ENCODE assay signal across 7 cellular contexts in genomic region chr7:73865738-73866445, GRCh38. TPM values are rescaled to one million over a fixed set of nuclear protein-coding genes. Genes with fewer than 3 reads are reported as not detected.
DNase-seq lines count a peak whose midpoint lies in the region; ATAC-seq, FAIRE-seq and TF ChIP-seq lines count a peak whose summit lies in the region.

No MANE protein-coding gene starts in this region.

- FAIRE-seq in frontal cortex (lab: Jason Lieb, UNC), result no peak

- DNase-seq in EL, result peak; percentile 66
- DNase-seq in HUDEP-2 (lab: John Stamatoyannopoulos, UW; ENCODE audit: unreplicated experiment in 76 of 76), result peak in 45 of 76 experiments; percentile 3 to 57 (median 30)
- peak; percentile 76 for DNase-seq in SW480 (ENCODE audit: low spot score)
- peak; percentile 52 to 71 for DNase-seq in frontal cortex (ENCODE audit: low spot score in 2 of 2)
- no peak for DNase-seq in retinal pigment epithelial cell (ENCODE audit: low read depth)
- DNase-seq in MG63, result no peak

- H3K27me3 ChIP-seq in MG63, result no peaks in the 10 kb centered on the region

- no peak overlapping the region for H3K4me3 ChIP-seq in retinal pigment epithelial cell (ENCODE audit: low read length)
- H3K4me3 ChIP-seq in MG63, result no peak overlapping the region

- no peaks in the 10 kb centered on the region for H3K9me3 ChIP-seq in MG63

- TF ChIP-seq CTCF in retinal pigment epithelial cell (conservative IDR thresholded peaks at IDR 0.05; ENCODE audit: low read depth, low read length), result peak; percentile 85

- no peaks in the 10 kb centered on the region for H3K36me3 ChIP-seq in MG63

- no peak for ATAC-seq in GM21447 (IDR thresholded peaks at IDR 0.05; ENCODE audit: unreplicated experiment)

RNA-seq across cellular contexts. Expression of gene TMEM270, which starts 4.9 kb away (rescaled TPM):
- not detected for total RNA-seq in frontal cortex
- not detected in 2 replicates for total RNA-seq in MG63 (2014; rRNA removed; shearing (Covaris generic); ENCODE audit: low replicate concordance)

RNA-seq across cellular contexts. Expression of gene METTL27, which starts 23.6 kb away (rescaled TPM):
- total RNA-seq in frontal cortex, result 0.41 TPM
- not detected in 2 replicates for total RNA-seq in MG63 (2014; rRNA removed; shearing (Covaris generic); ENCODE audit: low replicate concordance)

RNA-seq across cellular contexts. Expression of gene CLDN4, which starts 35.1 kb away (rescaled TPM):
- total RNA-seq in frontal cortex, result not detected
- total RNA-seq in MG63 (2014; rRNA removed; shearing (Covaris generic); ENCODE audit: low replicate concordance), result not detected in 2 replicates

Comparison
In these comparisons a context has a peak if more than half of its experiments do, and no peak if none do; other contexts are left out.
1. DNase-seq: peak in EL (single experiment), HUDEP-2 (45 of 76), SW480 (single experiment) and frontal cortex (2 of 2); none in retinal pigment epithelial cell (single experiment) and MG63 (single experiment).